In genomic region chr2:68237976-68238580, GRCh38 we compare ENCODE assay signal across 12 cellular contexts. TPM values are rescaled to one million over a fixed set of nuclear protein-coding genes. Genes with fewer than 3 reads are reported as not detected.
DNase-seq lines count a peak whose midpoint lies in the region; ATAC-seq, FAIRE-seq and TF ChIP-seq lines count a peak whose summit lies in the region.
"Had no signal": no experiment of that assay in that cellular context is flagged by ENCODE, and none has a peak within 500 bp of the region (broad histone marks: within the 10 kb centered on the region; RNA-seq: fewer than 3 reads in every experiment).

No MANE protein-coding gene starts in this region.

- no peaks in the 10 kb centered on the region for H3K36me3 Mint-ChIP-seq in GM23338 (ENCODE audit: low read depth)
- peaks cover 37% of the 10 kb centered on the region for H3K36me3 Mint-ChIP-seq in activated T-helper 17 cell treated with anti-CD3 and anti-CD28 coated beads, Interleukin-2, amount 50 U/mL, for 72 hours (ENCODE audit: low read depth)

- no peaks in the 10 kb centered on the region for H3K9me3 Mint-ChIP-seq in GM23338
- no peaks in the 10 kb centered on the region for H3K9me3 Mint-ChIP-seq in activated T-helper 17 cell treated with anti-CD3 and anti-CD28 coated beads, Interleukin-2, amount 50 U/mL, for 72 hours

- H3K27me3 Mint-ChIP-seq in GM23338 (ENCODE audit: insufficient read depth, low read depth, poor library complexity) = no peaks in the 10 kb centered on the region
- H3K27me3 Mint-ChIP-seq in activated T-helper 17 cell treated with anti-CD3 and anti-CD28 coated beads, Interleukin-2, amount 50 U/mL, for 72 hours = no peaks in the 10 kb centered on the region

- no peak overlapping the region for H3K27ac Mint-ChIP-seq in GM23338
- peak overlapping the region; percentile 36 for H3K27ac Mint-ChIP-seq in activated T-helper 17 cell treated with anti-CD3 and anti-CD28 coated beads, Interleukin-2, amount 50 U/mL, for 72 hours

- peaks cover 48% of the 10 kb centered on the region for H3K4me1 ChIP-seq in A549
- peaks cover 60% of the 10 kb centered on the region for H3K4me1 ChIP-seq in GM23338 (ENCODE audit: insufficient read depth)
- peaks cover 62% of the 10 kb centered on the region for H3K4me1 ChIP-seq in muscle layer of colon (ENCODE audit: insufficient read depth, low read length)

- peaks cover 52% of the 10 kb centered on the region for H3K4me1 Mint-ChIP-seq in GM23338
- peaks cover 52% of the 10 kb centered on the region for H3K4me1 Mint-ChIP-seq in activated T-helper 17 cell treated with anti-CD3 and anti-CD28 coated beads, Interleukin-2, amount 50 U/mL, for 72 hours

- FAIRE-seq in A549 (lab: Jason Lieb, UNC) = no peak

- H3K4me3 ChIP-seq in A549 (no peak overlapping the region), GM23338 (peak overlapping the region; percentile 26), muscle layer of colon (ENCODE audit: low read depth in 1 of 2, low read length in 2 of 2) (no peak overlapping the region)

- CTCF ChIA-PET in A549 (lab: Yijun Ruan, JAX) = interaction anchor here (1.0 kb wide), 3 partner anchors 12 to 108 kb away, joined by 3 read pairs; no protein-coding TSS in a partner anchor

- H3K27me3 ChIP-seq in GM23338 (ENCODE audit: insufficient read depth) (no peaks in the 10 kb centered on the region), muscle layer of colon (ENCODE audit: control insufficient read depth in 1 of 2, insufficient read depth in 2 of 2, low read length in 2 of 2) (no peaks in the 10 kb centered on the region)

- no peak for DNase-seq in A549 (ENCODE audit: low read depth in 1 of 2, low spot score in 1 of 2)
- DNase-seq in GM23338 (ENCODE audit: low spot score) = no peak
- DNase-seq in OCI-M2 (lab: John Stamatoyannopoulos, UW; ENCODE audit: unreplicated experiment) = no peak
- DNase-seq in C1 segment of cervical spinal cord (lab: John Stamatoyannopoulos, UW) = no peak
- DNase-seq: kidney glomerular epithelial cell, NCI-H1417 treated with DMSO at 0.1 percent for 48 hours, NCI-H774 had no signal

- no peak overlapping the region for H2AFZ ChIP-seq in GM23338

- TF ChIP-seq RAD21 in A549 (conservative IDR thresholded peaks at IDR 0.05 in 1 of 2, IDR thresholded peaks at IDR 0.05 in 1 of 2) = no peak

- no peak overlapping the region for H3K4me3 Mint-ChIP-seq in GM23338
- H3K4me3 Mint-ChIP-seq in activated T-helper 17 cell treated with anti-CD3 and anti-CD28 coated beads, Interleukin-2, amount 50 U/mL, for 72 hours = peak overlapping the region; percentile 70

- no peak overlapping the region for H3K9ac ChIP-seq in muscle layer of colon (ENCODE audit: low read length)

- H3K9me2 ChIP-seq in GM23338 (ENCODE audit: insufficient read depth) = no peaks in the 10 kb centered on the region

- H3K79me2 ChIP-seq in GM23338 (replicated peaks; ENCODE audit: insufficient read depth) = peaks cover 100% of the 10 kb centered on the region

- peaks cover 85% of the 10 kb centered on the region for H4K20me1 ChIP-seq in GM23338 (replicated peaks; ENCODE audit: insufficient read depth)

- H3K36me3 ChIP-seq in GM23338 (ENCODE audit: insufficient read depth) = no peaks in the 10 kb centered on the region
- no peaks in the 10 kb centered on the region for H3K36me3 ChIP-seq in muscle layer of colon (ENCODE audit: insufficient read depth, low read length)

- 56% methylated on average over 4 of the region's 4 CpGs for WGBS in A549 (ENCODE audit: missing lambda C conversion rate)

- H3K4me2 ChIP-seq in A549 (peak overlapping the region; percentile 22), GM23338 (peak overlapping the region; percentile 46)

- POLR2A ChIA-PET in A549 (lab: Yijun Ruan, JAX) = no interaction called here

- no peaks in the 10 kb centered on the region for H3F3A ChIP-seq in GM23338 (replicated peaks; ENCODE audit: low read depth)

- H3K9me3 ChIP-seq in A549 (no peaks in the 10 kb centered on the region), muscle layer of colon (ENCODE audit: low read length) (no peaks in the 10 kb centered on the region)

- no peak for TF ChIP-seq EP300 in A549 (IDR thresholded peaks at IDR 0.05)

- H3K27ac ChIP-seq in A549 = no peak overlapping the region
- no peak overlapping the region for H3K27ac ChIP-seq in GM23338 (ENCODE audit: low read depth)
- H3K27ac ChIP-seq in muscle layer of colon (ENCODE audit: low read depth, low read length) = peak overlapping the region; percentile 59
- H3K27ac ChIP-seq: C4-2B had no signal

- no peak for TF ChIP-seq POLR2A in A549 (IDR thresholded peaks at IDR 0.05; ENCODE audit: low read length)

- no peak for ATAC-seq in A549
- no peak for ATAC-seq in GM23338
- peak; percentile 56 for ATAC-seq in activated T-helper 17 cell treated with anti-CD3 and anti-CD28 coated beads, Interleukin-2, amount 50 U/mL, for 72 hours (replicated peaks)
- no peak for ATAC-seq in HG02938 (IDR thresholded peaks at IDR 0.05; ENCODE audit: unreplicated experiment)
- ATAC-seq in HG03439 (IDR thresholded peaks at IDR 0.05; ENCODE audit: unreplicated experiment) = no peak

- no peak for TF ChIP-seq CTCF in A549 (IDR thresholded peaks at IDR 0.05)
- TF ChIP-seq CTCF in GM23338 (conservative IDR thresholded peaks at IDR 0.05; ENCODE audit: low read depth in 2 of 2) = no peak

TF ChIP-seq in A549, 52 proteins besides CTCF, POLR2A, EP300 and RAD21:
- TF ChIP-seq MAX (IDR thresholded peaks at IDR 0.05) = no peak
- no peak for TF ChIP-seq PHF8 (IDR thresholded peaks at IDR 0.05; ENCODE audit: borderline replicate concordance, low read depth)

TF ChIP-seq in GM23338, 12 proteins besides CTCF, POLR2A, EP300 and RAD21 (continues in another document):
- TF ChIP-seq JUNB (IDR thresholded peaks at IDR 0.05; ENCODE audit: unreplicated experiment) (no peak), ETS1 (IDR thresholded peaks at IDR 0.05) (no peak), NANOG (IDR thresholded peaks at IDR 0.05; ENCODE audit: borderline replicate concordance) (no peak), REST (IDR thresholded peaks at IDR 0.05; ENCODE audit: unreplicated experiment) (no peak), CREB1 (CRISPR knock-in tag; IDR thresholded peaks at IDR 0.05; ENCODE audit: low read depth) (no peak)

RNA-seq across cellular contexts. Expression of gene PPP3R1, which starts 14.3 kb away (rescaled TPM):
- polyA plus RNA-seq in A549 (2011; rRNA removed) (27.3 and 30.7 TPM in 2 replicates), A549 (2017; fragmentation: RNase III; extraction: RNeasy Plus Mini Kit Qiagen cat#74134 plus additional on column Dnase treatment) (53.7 to 55.1 TPM (median 54.4 TPM) in 3 replicates), GM23338 (2016; fragmentation: Nextera tagmentation; extraction: Ambion mirVana) (7.9 and 9.0 TPM in 2 replicates)
- 9.0 and 11.2 TPM in 2 replicates for polyA plus RNA-seq in A549 (2012; cell fraction: cytosol; rRNA removed)
- 5.0 and 9.5 TPM in 2 replicates for polyA plus RNA-seq in A549 (2012; cell fraction: nucleus; rRNA removed)
- 15.5 and 18.2 TPM in 2 replicates for polyA minus RNA-seq in A549 (2011; rRNA and poly(A)+ RNA removed)
- 49.6 and 52.7 TPM in 2 replicates for total RNA-seq in GM23338 (2014; rRNA removed; shearing (Covaris generic))
- 10 to 100 TPM; 54.1 to 70.0 TPM for total RNA-seq in activated T-helper 17 cell treated with anti-CD3 and anti-CD28 coated beads, Interleukin-2, amount 50 U/mL, for 72 hours
